ENCODE assay signal across 13 cellular contexts in genomic region chr9:133700861-133701320, GRCh38. TPM values are rescaled to one million over a fixed set of nuclear protein-coding genes. Genes with fewer than 3 reads are reported as not detected.
DNase-seq lines count a peak whose midpoint lies in the region; ATAC-seq, FAIRE-seq and TF ChIP-seq lines count a peak whose summit lies in the region.
"Had no signal": no experiment of that assay in that cellular context is flagged by ENCODE, and none has a peak within 500 bp of the region (broad histone marks: within the 10 kb centered on the region; RNA-seq: fewer than 3 reads in every experiment).

No MANE protein-coding gene starts in this region.

- peaks cover 16% of the 10 kb centered on the region for H3K27me3 Mint-ChIP-seq in activated CD4-positive, alpha-beta memory T cell treated with anti-CD3 and anti-CD28 coated beads, Interleukin-2, amount 10 ng/mL, durations not matched to agents 7 days and 5 days

- intact Hi-C loops in Right ventricle myocardium inferior (cut with DNase I) = no loop called here
- intact Hi-C loops in left cardiac atrium (cut with DNase I) = no loop called here
- intact Hi-C loops in kidney (cut with DNase I) = no loop called here

- peaks cover 36% of the 10 kb centered on the region for H3K4me1 Mint-ChIP-seq in activated CD4-positive, alpha-beta memory T cell treated with anti-CD3 and anti-CD28 coated beads, Interleukin-2, amount 10 ng/mL, durations not matched to agents 7 days and 5 days

- CTCF ChIA-PET in activated CD4-positive, alpha-beta memory T cell treated with anti-CD3 and anti-CD28 coated beads, Interleukin-2, amount 10 ng/mL, durations not matched to agents 7 days and 5 days (lab: Charles Lee) = no interaction called here

- H3K27ac Mint-ChIP-seq in activated CD4-positive, alpha-beta memory T cell treated with anti-CD3 and anti-CD28 coated beads, Interleukin-2, amount 10 ng/mL, durations not matched to agents 7 days and 5 days = peak overlapping the region; percentile 57
- H3K27ac Mint-ChIP-seq: HFFc6 had no signal

- no peaks in the 10 kb centered on the region for H3K9me3 Mint-ChIP-seq in activated CD4-positive, alpha-beta memory T cell treated with anti-CD3 and anti-CD28 coated beads, Interleukin-2, amount 10 ng/mL, durations not matched to agents 7 days and 5 days
- H3K9me3 Mint-ChIP-seq: HFFc6 had no signal

- no peak overlapping the region for H3K4me3 ChIP-seq in kidney (ENCODE audit: low read length in 2 of 2)
- H3K4me3 ChIP-seq: tibial artery had no signal

- no peak overlapping the region for H3K9ac ChIP-seq in kidney (ENCODE audit: low read length in 2 of 2)
- H3K9ac ChIP-seq: parathyroid adenoma had no signal

- no peak for FAIRE-seq in kidney (lab: Jason Lieb, UNC)
- FAIRE-seq: GM19239 had no signal

- H3K36me3 Mint-ChIP-seq in activated CD4-positive, alpha-beta memory T cell treated with anti-CD3 and anti-CD28 coated beads, Interleukin-2, amount 10 ng/mL, durations not matched to agents 7 days and 5 days (ENCODE audit: low read depth) = no peaks in the 10 kb centered on the region

- ATAC-seq in Right ventricle myocardium inferior = no peak
- ATAC-seq in left cardiac atrium = no peak
- ATAC-seq in HG03139 (IDR thresholded peaks at IDR 0.05; ENCODE audit: unreplicated experiment) = no peak
- ATAC-seq in HG03135 (IDR thresholded peaks at IDR 0.05; ENCODE audit: unreplicated experiment) = no peak
- ATAC-seq in GM19452 (IDR thresholded peaks at IDR 0.05; ENCODE audit: unreplicated experiment) = no peak

- DNase-seq in Right ventricle myocardium inferior (ENCODE audit: missing footprints) (peak; percentile 17), left cardiac atrium (no peak), kidney (peak; percentile 26)
- no peak for DNase-seq in activated CD4-positive, alpha-beta memory T cell treated with anti-CD3 and anti-CD28 coated beads, Interleukin-2, amount 10 ng/mL, durations not matched to agents 7 days and 5 days
- DNase-seq: HFFc6, NCI-H526 had no signal

- POLR2A ChIA-PET in activated CD4-positive, alpha-beta memory T cell treated with anti-CD3 and anti-CD28 coated beads, Interleukin-2, amount 10 ng/mL, durations not matched to agents 7 days and 5 days (lab: Charles Lee) = interaction anchor here (1.3 to 2.6 kb wide), 4 partner anchors 17 to 330 kb away, joined by 3 to 16 read pairs (median 8); no protein-coding TSS in a partner anchor

- H3K9me3 ChIP-seq in kidney (ENCODE audit: control insufficient read depth in 1 of 2, low read length in 2 of 2) = no peaks in the 10 kb centered on the region
- H3K9me3 ChIP-seq: tibial artery had no signal

- no peak for TF ChIP-seq CTCF in kidney (IDR thresholded peaks at IDR 0.05; ENCODE audit: borderline replicate concordance, extremely low read depth, insufficient read depth)

- no peaks in the 10 kb centered on the region for H3K36me3 ChIP-seq in kidney (ENCODE audit: control insufficient read depth in 1 of 2, insufficient read depth in 2 of 2, low read length in 2 of 2)
- H3K36me3 ChIP-seq: tibial artery had no signal

- no peak overlapping the region for H3K4me3 Mint-ChIP-seq in activated CD4-positive, alpha-beta memory T cell treated with anti-CD3 and anti-CD28 coated beads, Interleukin-2, amount 10 ng/mL, durations not matched to agents 7 days and 5 days
- H3K4me3 Mint-ChIP-seq: HFFc6 had no signal

- H3K4me1 ChIP-seq in kidney (ENCODE audit: control insufficient read depth in 1 of 2, insufficient read depth in 1 of 2, low read depth in 1 of 2, low read length in 2 of 2) = peaks cover 0 to 4% of the 10 kb centered on the region in 2 donors
- H3K4me1 ChIP-seq: parathyroid adenoma had no signal

- no peak overlapping the region for H3K27ac ChIP-seq in kidney (ENCODE audit: low read depth in 2 of 2, low read length in 2 of 2)
- H3K27ac ChIP-seq in temporal lobe (ENCODE audit: low read depth, low read length) = peak overlapping the region; percentile 48
- H3K27ac ChIP-seq: parathyroid adenoma, tibial artery had no signal

RNA-seq across cellular contexts. Expression of gene SARDH, which starts 37.3 kb away (rescaled TPM):
- total RNA-seq in Right ventricle myocardium inferior = 0.41 TPM
- 1 to 10 TPM in 1 of 2 donors, under 1 TPM in 1; 0.88 to 1.4 TPM for total RNA-seq in left cardiac atrium
- total RNA-seq in activated CD4-positive, alpha-beta memory T cell treated with anti-CD3 and anti-CD28 coated beads, Interleukin-2, amount 10 ng/mL, durations not matched to agents 7 days and 5 days = under 1 TPM; 0.50 to 0.88 TPM
- total RNA-seq in kidney = 4.6 TPM
- 12.0 TPM for polyA plus RNA-seq in kidney (ENCODE audit: insufficient read depth, low read depth, low replicate concordance)
- total RNA-seq in temporal lobe = 2.2 TPM

Comparison
In these comparisons a context has a peak if more than half of its experiments do, and no peak if none do; other contexts are left out.
1. DNase-seq: peak in Right ventricle myocardium inferior (single experiment) and kidney (single experiment); none in left cardiac atrium (single experiment) and activated CD4-positive, alpha-beta memory T cell treated with anti-CD3 and anti-CD28 coated beads, Interleukin-2, amount 10 ng/mL, durations not matched to agents 7 days and 5 days (single experiment).